ENCODE assay signal across 9 cellular contexts in genomic region chr11:120326228-120326627, GRCh38. TPM values are rescaled to one million over a fixed set of nuclear protein-coding genes. Genes with fewer than 3 reads are reported as not detected.
DNase-seq lines count a peak whose midpoint lies in the region; ATAC-seq and TF ChIP-seq lines count a peak whose summit lies in the region.
"Had no signal": no experiment of that assay in that cellular context is flagged by ENCODE, and none has a peak within 500 bp of the region (broad histone marks: within the 10 kb centered on the region; RNA-seq: fewer than 3 reads in every experiment).

No MANE protein-coding gene starts in this region.

- H3K36me3 Mint-ChIP-seq in naive thymus-derived CD8-positive, alpha-beta T cell, result no peaks in the 10 kb centered on the region

- H2AFZ ChIP-seq in OCI-LY1 (ENCODE audit: low read length), result no peak overlapping the region

- DNase-seq in AG10803 (ENCODE audit: low read depth) (peak; percentile 72), GM20000 (ENCODE audit: low spot score) (no peak), posterior vena cava (ENCODE audit: low spot score) (no peak), NCI-H1436 (lab: John Stamatoyannopoulos, UW) (no peak)
- no peak for DNase-seq in naive thymus-derived CD8-positive, alpha-beta T cell
- DNase-seq in stimulated activated CD8-positive, alpha-beta memory T cell treated with anti-CD3 and anti-CD28 coated beads, Interleukin-4, amount 100 ng/mL, for 48 hours, result no peak
- DNase-seq: KG1 had no signal

- no peak for ATAC-seq in naive thymus-derived CD8-positive, alpha-beta T cell

- peak overlapping the region; percentile 70 for H3K4me2 ChIP-seq in OCI-LY1 (ENCODE audit: low read length)

- 78 to 92% methylated on average over 2 to 3 of the region's 3 CpGs for WGBS in ectodermal cell, 2 experiments

- no peaks in the 10 kb centered on the region for H3K9me3 ChIP-seq in OCI-LY1 (ENCODE audit: low read length)
- no peaks in the 10 kb centered on the region for H3K9me3 ChIP-seq in ectodermal cell (ENCODE audit: control insufficient read depth, low read length)

- no peak overlapping the region; the same call in 1 of the 2 replicates for H3K9ac ChIP-seq in OCI-LY1 (ENCODE audit: low read length)

- H3K4me1 Mint-ChIP-seq in naive thymus-derived CD8-positive, alpha-beta T cell, result peaks cover 6 to 23% (median 21%) of the 10 kb centered on the region in 4 donors

- TF ChIP-seq CTCF in AG10803 (conservative IDR thresholded peaks at IDR 0.05; ENCODE audit: low read length), result no peak
- TF ChIP-seq CTCF in OCI-LY1 (IDR thresholded peaks at IDR 0.05; ENCODE audit: low read length), result no peak
- no peak for TF ChIP-seq CTCF in GM20000 (IDR thresholded peaks at IDR 0.05; ENCODE audit: extremely low read depth, missing control alignments)

- peak overlapping the region; percentile 20 to 83 (median 66) for H3K4me3 Mint-ChIP-seq in naive thymus-derived CD8-positive, alpha-beta T cell

- POLR2A ChIA-PET in naive thymus-derived CD8-positive, alpha-beta T cell (lab: Charles Lee), result interaction anchor here (0.7 kb wide), 1 partner anchor 15 kb away, joined by 3 read pairs; no protein-coding TSS in a partner anchor

- peaks cover 38 to 95% (median 75%) of the 10 kb centered on the region in 5 donors for H3K27me3 Mint-ChIP-seq in naive thymus-derived CD8-positive, alpha-beta T cell

- no peaks in the 10 kb centered on the region for H3K9me2 ChIP-seq in OCI-LY1 (ENCODE audit: low read depth, low read length)

- no peaks in the 10 kb centered on the region for H3K36me3 ChIP-seq in OCI-LY1 (ENCODE audit: insufficient read depth, low read length)
- H3K36me3 ChIP-seq in ectodermal cell (ENCODE audit: control insufficient read depth, insufficient read depth, low read length), result peaks cover 5% of the 10 kb centered on the region

- H3F3A ChIP-seq in OCI-LY1 (ENCODE audit: insufficient read depth, low read length), result no peaks in the 10 kb centered on the region

- H3K4me3 ChIP-seq in AG10803 (ENCODE audit: low read length) (peak overlapping the region; percentile 62), OCI-LY1 (ENCODE audit: low read depth, low read length, poor library complexity, severe bottlenecking) (peak overlapping the region; percentile 64), ectodermal cell (ENCODE audit: insufficient read depth, low read depth, low read length) (peak overlapping the region; percentile 83)

- H3K4me1 ChIP-seq in OCI-LY1 (ENCODE audit: insufficient read depth, low read length, severe bottlenecking), result peaks cover 25% of the 10 kb centered on the region
- H3K4me1 ChIP-seq in ectodermal cell (ENCODE audit: control insufficient read depth, insufficient read depth, low read length), result peaks cover 8% of the 10 kb centered on the region

- peak overlapping the region; percentile 80 for H3K27ac ChIP-seq in OCI-LY1 (ENCODE audit: low read depth, low read length, poor library complexity, severe bottlenecking)
- no peak overlapping the region for H3K27ac ChIP-seq in ectodermal cell (ENCODE audit: insufficient read depth, low read depth, low read length, poor library complexity, severe bottlenecking)

- H3K27me3 ChIP-seq in OCI-LY1 (ENCODE audit: insufficient read depth, low read length), result no peaks in the 10 kb centered on the region
- peaks cover 9% of the 10 kb centered on the region for H3K27me3 ChIP-seq in ectodermal cell (ENCODE audit: control insufficient read depth, insufficient read depth, low read length, poor library complexity, severe bottlenecking)

- no peaks in the 10 kb centered on the region for H3K79me2 ChIP-seq in OCI-LY1 (ENCODE audit: insufficient read depth, low read length)

- intact Hi-C loops in posterior vena cava (cut with DNase I), result no loop called here

- H4K20me1 ChIP-seq in OCI-LY1 (ENCODE audit: insufficient read depth, low read length), result no peaks in the 10 kb centered on the region

- H3K27ac Mint-ChIP-seq in naive thymus-derived CD8-positive, alpha-beta T cell, result no peak overlapping the region

- H3K9me3 Mint-ChIP-seq in naive thymus-derived CD8-positive, alpha-beta T cell, result no peaks in the 10 kb centered on the region

RNA-seq across cellular contexts. Expression of gene TLCD5, which starts 1.1 kb away (rescaled TPM):
- 20.7 TPM for polyA plus RNA-seq in ectodermal cell (2013, experiment 1 of 4)
- 15.1 TPM for polyA plus RNA-seq in ectodermal cell (2013, experiment 2 of 4)
- polyA plus RNA-seq in ectodermal cell (2013, experiment 3 of 4), result 15.7 TPM
- polyA plus RNA-seq in ectodermal cell (2013, experiment 4 of 4), result 18.8 TPM
- total RNA-seq in naive thymus-derived CD8-positive, alpha-beta T cell, result under 1 TPM in 1 of 2 experiments, not detected in 1; 0.80 TPM
- polyA plus RNA-seq in naive thymus-derived CD8-positive, alpha-beta T cell, result not detected
- 1 to 10 TPM; 4.9 to 6.0 TPM for total RNA-seq in posterior vena cava

RNA-seq across cellular contexts. Expression of gene ARHGEF12, which starts 10.0 kb away (rescaled TPM):
- 20.1 TPM for polyA plus RNA-seq in ectodermal cell (2013, experiment 1 of 4)
- polyA plus RNA-seq in ectodermal cell (2013, experiment 2 of 4), result 23.7 TPM
- 17.7 TPM for polyA plus RNA-seq in ectodermal cell (2013, experiment 3 of 4)
- 19.5 TPM for polyA plus RNA-seq in ectodermal cell (2013, experiment 4 of 4)
- 1 to 10 TPM; 4.6 to 5.4 TPM for total RNA-seq in naive thymus-derived CD8-positive, alpha-beta T cell
- polyA plus RNA-seq in naive thymus-derived CD8-positive, alpha-beta T cell, result 1 to 10 TPM in 1 of 3 donors, under 1 TPM in 2; 0.76 to 1.4 (median 0.90) TPM
- total RNA-seq in posterior vena cava, result 100 to 1,000 TPM in 1 of 2 donors, 10 to 100 TPM in 1; 77.6 to 101 TPM

Comparison
In these comparisons a context has a peak if more than half of its experiments do, and no peak if none do; other contexts are left out.
1. RNA of gene ARHGEF12, which starts 10.0 kb away (total RNA-seq): 77.6 to 101 TPM in posterior vena cava; 4.6 to 5.4 TPM in naive thymus-derived CD8-positive, alpha-beta T cell; every median in the first group is over 10 times any median in the second.
2. Peak in every context shown above with its lines, with median percentiles within 50 percentile points of each other: H3K4me3 ChIP-seq.